In genomic region chr7:22090107-22090506, GRCh38 we compare ENCODE assay signal across 8 cellular contexts.
"Had no signal": no experiment of that assay in that cellular context is flagged by ENCODE, and none has a peak within 500 bp of the region (broad histone marks: within the 10 kb centered on the region; RNA-seq: fewer than 3 reads in every experiment).

No MANE protein-coding gene starts in this region.

- H3K4me3 ChIP-seq: GM12878 had no signal

- ATAC-seq: GM12878 had no signal

- FAIRE-seq: G401.6, GM12878, GM12891, GM12892, GM18507, GM19239 had no signal

- DNase-seq: GDM1, GF-D8 had no signal
